ENCODE assay signal across 13 cellular contexts in the genomic region with DNA sequence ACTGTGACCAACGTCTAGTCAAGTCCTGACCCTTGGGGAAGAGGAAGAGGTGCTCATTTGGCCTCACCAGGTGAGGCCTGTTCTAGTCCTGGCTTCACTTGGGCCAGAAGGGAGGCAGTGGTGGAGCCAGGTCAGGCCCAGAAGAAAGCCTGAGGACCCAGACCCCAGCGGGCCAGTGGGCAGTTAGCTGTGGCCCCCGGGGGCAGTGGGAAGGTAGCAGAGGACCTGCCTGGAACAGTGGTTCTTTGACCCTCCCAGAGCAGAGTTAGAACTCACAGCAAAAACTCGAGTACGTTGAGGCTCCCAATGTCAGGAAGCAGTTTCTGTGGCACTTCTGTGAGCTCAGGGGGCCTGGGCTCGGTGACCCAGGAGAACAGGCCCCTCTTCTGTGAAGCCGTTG.
A peak's percentile ranks its signal among the peaks of the same experiment; 100 is the strongest.
DNase-seq lines count a peak whose midpoint lies in the region; ATAC-seq, FAIRE-seq and TF ChIP-seq lines count a peak whose summit lies in the region.
"Had no signal": no experiment of that assay in that cellular context is flagged by ENCODE, and none has a peak within 500 bp of the region (broad histone marks: within the 10 kb centered on the region; RNA-seq: fewer than 3 reads in every experiment).

No MANE protein-coding gene starts in this region.

- POLR2A ChIA-PET in H1 (lab: Charles Lee; ENCODE audit: partially characterized antibody), result no interaction called here

- H3K79me1 ChIP-seq in H1 (ENCODE audit: low read depth, low read length), result no peaks in the 10 kb centered on the region
- no peaks in the 10 kb centered on the region for H3K79me1 ChIP-seq in neuronal stem cell (ENCODE audit: low read depth, low read length)

- H4K91ac ChIP-seq in H1 (replicated peaks; ENCODE audit: insufficient read length, low read length) (peak overlapping the region; percentile 38), neuronal stem cell (ENCODE audit: low read depth, low read length, poor library complexity) (no peak overlapping the region)

- H2BK120ac ChIP-seq in H1 (replicated peaks; ENCODE audit: low read depth, low read length) (peak overlapping the region; percentile 33), neuronal stem cell (ENCODE audit: low read depth, low read length) (no peak overlapping the region)

- no peaks in the 10 kb centered on the region for H3K9me3 ChIP-seq in H1 (ENCODE audit: insufficient read depth in 2 of 2, low read depth in 1 of 2, low read length in 1 of 2)
- no peaks in the 10 kb centered on the region for H3K9me3 ChIP-seq in neuronal stem cell (replicated peaks in 1 of 2; ENCODE audit: control insufficient read depth in 2 of 2, insufficient read depth in 1 of 2, low read depth in 1 of 2, low read length in 2 of 2)
- H3K9me3 ChIP-seq in upper lobe of left lung, result no peaks in the 10 kb centered on the region
- no peaks in the 10 kb centered on the region for H3K9me3 ChIP-seq in mucosa of descending colon
- H3K9me3 ChIP-seq: BLaER1 had no signal

- H2AFZ ChIP-seq in H1 (ENCODE audit: low read length), result no peak overlapping the region
- H2AFZ ChIP-seq in neuronal stem cell (ENCODE audit: low read length), result peak overlapping the region; percentile 78

- H3K4me2 ChIP-seq in H1 (ENCODE audit: insufficient read depth in 1 of 2, low read depth in 2 of 2, low read length in 2 of 2) (no peak overlapping the region), neuronal stem cell (ENCODE audit: insufficient read depth, low read length, poor library complexity, severe bottlenecking) (no peak overlapping the region)
- H3K4me2 ChIP-seq: BLaER1 had no signal

- peaks cover 0 to 4% of the 10 kb centered on the region in 2 experiments for H4K20me1 ChIP-seq in H1 (replicated peaks in 1 of 2; ENCODE audit: control insufficient read depth in 1 of 2, insufficient read depth in 2 of 2, low read length in 2 of 2)

- H3K23ac ChIP-seq in H1 (ENCODE audit: insufficient read length) (no peak overlapping the region), neuronal stem cell (ENCODE audit: low read depth, low read length, poor library complexity) (no peak overlapping the region)

- H3K4me1 ChIP-seq in H1 (replicated peaks in 1 of 4; ENCODE audit: control insufficient read depth in 3 of 4, insufficient read depth in 4 of 4, low read length in 3 of 4), result peaks cover 0 to 4% (median under 1%) of the 10 kb centered on the region in 4 experiments; a peak in 4 of 7 replicates
- H3K4me1 ChIP-seq in neuronal stem cell (ENCODE audit: control insufficient read depth in 2 of 2, insufficient read depth in 1 of 2, low read depth in 1 of 2, low read length in 2 of 2), result peaks cover 0 to 4% of the 10 kb centered on the region in 2 donors
- peaks cover 9 to 22% (median 18%) of the 10 kb centered on the region in 4 donors for H3K4me1 ChIP-seq in upper lobe of left lung
- peaks cover 6% of the 10 kb centered on the region for H3K4me1 ChIP-seq in mucosa of descending colon (ENCODE audit: low read depth)
- H3K4me1 ChIP-seq: foreskin keratinocyte had no signal

- H3K4me3 ChIP-seq in H1 (ENCODE audit: extremely low read depth in 1 of 4, insufficient read depth in 2 of 4, low read depth in 3 of 4, low read length in 4 of 4) (no peak overlapping the region), neuronal stem cell (ENCODE audit: low read length in 2 of 2) (no peak overlapping the region), upper lobe of left lung (no peak overlapping the region), mucosa of descending colon (no peak overlapping the region)
- H3K4me3 ChIP-seq: BLaER1 had no signal

- TF ChIP-seq RAD21 in H1 (IDR thresholded peaks at IDR 0.05 in 1 of 2, conservative IDR thresholded peaks at IDR 0.05 in 1 of 2; ENCODE audit: low read depth in 2 of 2, low read length in 2 of 2), result no peak

- no peaks in the 10 kb centered on the region for H3K36me3 Mint-ChIP-seq in activated T-cell treated with anti-CD3 and anti-CD28 coated beads, Interleukin-2, amount 50 U/mL, for 24 hours (ENCODE audit: low read depth)
- no peaks in the 10 kb centered on the region for H3K36me3 Mint-ChIP-seq in activated T-cell treated with anti-CD3 and anti-CD28 coated beads, Interleukin-2, amount 50 U/mL, for 72 hours (ENCODE audit: insufficient read depth in 2 of 2)

- H3K4me3 Mint-ChIP-seq in activated T-cell treated with anti-CD3 and anti-CD28 coated beads, Interleukin-2, amount 50 U/mL, for 24 hours, result no peak overlapping the region
- H3K4me3 Mint-ChIP-seq in activated T-cell treated with anti-CD3 and anti-CD28 coated beads, Interleukin-2, amount 50 U/mL, for 72 hours, result no peak overlapping the region
- H3K4me3 Mint-ChIP-seq: activated CD4-positive, alpha-beta T cell treated with anti-CD3 and anti-CD28 coated beads for 36 hours had no signal

- H2BK5ac ChIP-seq in H1 (ENCODE audit: low read depth, low read length), result no peak overlapping the region
- no peak overlapping the region for H2BK5ac ChIP-seq in neuronal stem cell (ENCODE audit: low read length)

- no peak for FAIRE-seq in H1 (lab: Jason Lieb, UNC)
- FAIRE-seq: A204.1 had no signal

- peak overlapping the region; percentile 15 for H4K5ac ChIP-seq in H1 (ENCODE audit: insufficient read length, low read depth, low read length)

- whole genome bisulfite sequencing in H1 (ENCODE audit: extremely low coverage in 1 of 2, insufficient coverage in 1 of 2, insufficient read length in 1 of 2, insufficient replicate concordance in 2 of 2, low coverage in 1 of 2, low lambda C conversion rate in 2 of 2, missing lambda C conversion rate in 1 of 2), 2 experiments, result 74% methylated on average over 7 of the region's 7 CpGs; no CpG with 5 or more reads in 1 of the 2 experiments
- no CpG with 5 or more reads among the region's 7 CpGs for WGBS in neuronal stem cell (ENCODE audit: extremely low coverage in 2 of 2, insufficient read length in 2 of 2, insufficient replicate concordance in 1 of 2), 2 donors
- WGBS in upper lobe of left lung, 2 donors, result 78 to 82% methylated on average over 2 to 7 of the region's 7 CpGs

- no peaks in the 10 kb centered on the region for H3K27me3 Mint-ChIP-seq in activated T-cell treated with anti-CD3 and anti-CD28 coated beads, Interleukin-2, amount 50 U/mL, for 24 hours
- peaks cover 6% of the 10 kb centered on the region for H3K27me3 Mint-ChIP-seq in activated T-cell treated with anti-CD3 and anti-CD28 coated beads, Interleukin-2, amount 50 U/mL, for 72 hours (ENCODE audit: low read depth)

- H3K4me1 Mint-ChIP-seq in activated T-cell treated with anti-CD3 and anti-CD28 coated beads, Interleukin-2, amount 50 U/mL, for 24 hours (ENCODE audit: low read depth), result peaks cover 6% of the 10 kb centered on the region
- H3K4me1 Mint-ChIP-seq in activated T-cell treated with anti-CD3 and anti-CD28 coated beads, Interleukin-2, amount 50 U/mL, for 72 hours (ENCODE audit: low read depth), result no peaks in the 10 kb centered on the region

- intact Hi-C loops in posterior vena cava (cut with DNase I) (loop anchor here (2.0 to 10.0 kb wide), 4 partner anchors 164 to 260 kb away; no protein-coding TSS in a partner anchor), mucosa of descending colon (cut with DNase I, micrococcal nuclease) (loop anchor here in 1 of 2 donors (2.0 kb wide), 1 partner anchor 258 kb away; no protein-coding TSS in a partner anchor)

- no peak for ATAC-seq in activated T-cell treated with anti-CD3 and anti-CD28 coated beads, Interleukin-2, amount 50 U/mL, for 72 hours (replicated peaks in 1 of 2)
- ATAC-seq in upper lobe of left lung (ENCODE audit: low FRiP score in 2 of 2), result no peak
- ATAC-seq in mucosa of descending colon, result no peak
- ATAC-seq in GM19467 (IDR thresholded peaks at IDR 0.05; ENCODE audit: unreplicated experiment), result no peak

- peak; percentile 34 for DNase-seq in activated T-cell treated with anti-CD3 and anti-CD28 coated beads, Interleukin-2, amount 50 U/mL, for 24 hours
- DNase-seq in activated T-cell treated with anti-CD3 and anti-CD28 coated beads, Interleukin-2, amount 50 U/mL, for 72 hours, result no peak
- DNase-seq in H1 (ENCODE audit: low read depth in 1 of 2, low spot score in 2 of 2), result no peak
- no peak for DNase-seq in neuronal stem cell (ENCODE audit: low spot score)
- no peak for DNase-seq in upper lobe of left lung
- no peak for DNase-seq in posterior vena cava (ENCODE audit: low spot score)
- DNase-seq in mucosa of descending colon, result no peak

- H2BK15ac ChIP-seq in H1 (ENCODE audit: low read length) (no peak overlapping the region), neuronal stem cell (ENCODE audit: low read length) (no peak overlapping the region)

- H3K23me2 ChIP-seq in H1 (ENCODE audit: low read depth, low read length), result no peaks in the 10 kb centered on the region

- no peaks in the 10 kb centered on the region for H3K9me3 Mint-ChIP-seq in activated T-cell treated with anti-CD3 and anti-CD28 coated beads, Interleukin-2, amount 50 U/mL, for 24 hours
- no peaks in the 10 kb centered on the region for H3K9me3 Mint-ChIP-seq in activated T-cell treated with anti-CD3 and anti-CD28 coated beads, Interleukin-2, amount 50 U/mL, for 72 hours

- H3K9ac ChIP-seq in H1 (replicated peaks in 1 of 4; ENCODE audit: extremely low read depth in 1 of 4, low read depth in 3 of 4, low read length in 3 of 4) (no peak overlapping the region; a peak in 2 of 7 replicates), neuronal stem cell (ENCODE audit: low read depth, low read length, poor library complexity) (no peak overlapping the region)
- H3K9ac ChIP-seq: BLaER1 had no signal

- H2BK12ac ChIP-seq in H1 (ENCODE audit: low read depth, low read length) (no peak overlapping the region), neuronal stem cell (ENCODE audit: low read length) (no peak overlapping the region)

- CTCF ChIA-PET in H1 (lab: Charles Lee; ENCODE audit: partially characterized antibody), result interaction anchor here (0.7 to 11.2 kb wide), 42 partner anchors 11 to 300 kb away, joined by 3 to 168 read pairs (median 4); a partner anchor contains a TSS

- no peak overlapping the region for H2AK5ac ChIP-seq in H1 (ENCODE audit: low read depth, low read length)
- peak overlapping the region; percentile 83 for H2AK5ac ChIP-seq in neuronal stem cell (ENCODE audit: low read depth, low read length)

- no peak overlapping the region for H4K8ac ChIP-seq in H1 (ENCODE audit: extremely low read depth, insufficient read depth, low read length)
- no peak overlapping the region for H4K8ac ChIP-seq in neuronal stem cell (ENCODE audit: low read depth, low read length)

- H3K27ac Mint-ChIP-seq in activated T-cell treated with anti-CD3 and anti-CD28 coated beads, Interleukin-2, amount 50 U/mL, for 24 hours, result no peak overlapping the region
- H3K27ac Mint-ChIP-seq in activated T-cell treated with anti-CD3 and anti-CD28 coated beads, Interleukin-2, amount 50 U/mL, for 72 hours, result no peak overlapping the region
- H3K27ac Mint-ChIP-seq: activated CD4-positive, alpha-beta T cell treated with anti-CD3 and anti-CD28 coated beads for 36 hours had no signal

- H3K18ac ChIP-seq in H1 (ENCODE audit: extremely low read depth, low read length) (peak overlapping the region; percentile 19), neuronal stem cell (ENCODE audit: low read length) (no peak overlapping the region)

- H2BK20ac ChIP-seq in H1 (ENCODE audit: low read length), result peak overlapping the region; percentile 61; the same call in 1 of the 2 replicates

- H3K56ac ChIP-seq in H1 (replicated peaks; ENCODE audit: insufficient read length, low read depth, low read length), result no peak overlapping the region

- no peak overlapping the region for H3K14ac ChIP-seq in H1 (ENCODE audit: insufficient read length)
- no peak overlapping the region for H3K14ac ChIP-seq in neuronal stem cell (ENCODE audit: low read length)

- TF ChIP-seq CTCF in H1 (IDR thresholded peaks at IDR 0.05; ENCODE audit: control extremely low read depth in 1 of 3, insufficient read depth in 1 of 3, low read depth in 1 of 3, low read length in 3 of 3), result no peak
- no peak for TF ChIP-seq CTCF in upper lobe of left lung (IDR thresholded peaks at IDR 0.05)
- no peak for TF ChIP-seq CTCF in mucosa of descending colon (IDR thresholded peaks at IDR 0.05)

- H3K4ac ChIP-seq in H1 (replicated peaks; ENCODE audit: insufficient read length, low read depth, low read length) (no peak overlapping the region), neuronal stem cell (ENCODE audit: low read length) (no peak overlapping the region)

- no peaks in the 10 kb centered on the region for H3K79me2 ChIP-seq in H1 (ENCODE audit: control insufficient read depth in 1 of 2, insufficient read depth in 2 of 2, low read length in 2 of 2)

- no peak overlapping the region for H3K27ac ChIP-seq in H1 (ENCODE audit: low read depth, low read length)
- no peak overlapping the region for H3K27ac ChIP-seq in neuronal stem cell (replicated peaks; ENCODE audit: low read length)
- H3K27ac ChIP-seq in upper lobe of left lung, result peak overlapping the region in 3 of 4 donors; percentile 34 to 36 (median 35)
- H3K27ac ChIP-seq: BLaER1, foreskin keratinocyte, HL-60 had no signal

- H3K36me3 ChIP-seq in H1 (ENCODE audit: control insufficient read depth in 2 of 4, insufficient read depth in 4 of 4, low read length in 3 of 4) (no peaks in the 10 kb centered on the region), neuronal stem cell (replicated peaks in 1 of 2; ENCODE audit: control insufficient read depth in 2 of 2, insufficient read depth in 2 of 2, low read length in 2 of 2) (no peaks in the 10 kb centered on the region), upper lobe of left lung (no peaks in the 10 kb centered on the region), mucosa of descending colon (ENCODE audit: low read depth) (no peaks in the 10 kb centered on the region)
- H3K36me3 ChIP-seq: BLaER1 had no signal

- TF ChIP-seq POLR2A in H1 (IDR thresholded peaks at IDR 0.05; ENCODE audit: control extremely low read depth in 1 of 2, low read depth in 2 of 2, low read length in 2 of 2), result no peak
- TF ChIP-seq POLR2A in upper lobe of left lung (IDR thresholded peaks at IDR 0.05), result no peak

- TF ChIP-seq EP300 in H1 (IDR thresholded peaks at IDR 0.05; ENCODE audit: borderline replicate concordance in 1 of 2, low read depth in 2 of 2, low read length in 2 of 2) (no peak), upper lobe of left lung (IDR thresholded peaks at IDR 0.05) (no peak)

- H3K27me3 ChIP-seq in H1 (replicated peaks in 1 of 4; ENCODE audit: control insufficient read depth in 3 of 4, extremely low read depth in 1 of 4, insufficient read depth in 3 of 4, low read length in 3 of 4) (no peaks in the 10 kb centered on the region), neuronal stem cell (ENCODE audit: control insufficient read depth in 3 of 3, insufficient read depth in 3 of 3, low read depth in 1 of 3, low read length in 3 of 3) (no peaks in the 10 kb centered on the region), upper lobe of left lung (no peaks in the 10 kb centered on the region)
- H3K27me3 ChIP-seq: BLaER1, foreskin keratinocyte had no signal

Comparison
In these comparisons a context has a peak if more than half of its experiments do, and no peak if none do; other contexts are left out.
1. H3K27ac ChIP-seq: peak in upper lobe of left lung (3 of 4); none in H1 (single experiment) and neuronal stem cell (single experiment).